8 cellular contexts compared by ENCODE assay signal in genomic region chr17:39027037-39027436, GRCh38. TPM values are rescaled to one million over a fixed set of nuclear protein-coding genes. Genes with fewer than 3 reads are reported as not detected.
DNase-seq lines count a peak whose midpoint lies in the region; ATAC-seq, FAIRE-seq and TF ChIP-seq lines count a peak whose summit lies in the region.

No MANE protein-coding gene starts in this region.

- intact Hi-C loops in Right ventricle myocardium inferior (cut with DNase I): loop anchor here (1.0 kb wide), 1 partner anchor 44 kb away; no protein-coding TSS in a partner anchor

- no peaks in the 10 kb centered on the region for H3K36me3 ChIP-seq in parathyroid adenoma (ENCODE audit: control insufficient read depth, insufficient read depth, low read length)

- H3K79me2 ChIP-seq in parathyroid adenoma: no peaks in the 10 kb centered on the region

- peak; percentile 89 for ATAC-seq in Right ventricle myocardium inferior
- no peak for ATAC-seq in HG03108 (IDR thresholded peaks at IDR 0.05; ENCODE audit: unreplicated experiment)
- ATAC-seq in GM21526 (IDR thresholded peaks at IDR 0.05; ENCODE audit: low FRiP score, unreplicated experiment): no peak

- no peak overlapping the region for H3K9ac ChIP-seq in parathyroid adenoma

- FAIRE-seq in HTR-8/SVneo (lab: Jason Lieb, UNC): no peak

- TF ChIP-seq CTCF in AG09309 (IDR thresholded peaks at IDR 0.05; ENCODE audit: control insufficient read depth, insufficient read depth, low read depth, low read length, missing control alignments): no peak
- TF ChIP-seq CTCF in parathyroid adenoma (IDR thresholded peaks at IDR 0.05): no peak

- peak overlapping the region; percentile 91 for H2AFZ ChIP-seq in parathyroid adenoma

- H3K4me3 ChIP-seq in AG09309 (ENCODE audit: control insufficient read depth, low read depth, low read length) (peak overlapping the region; percentile 13), parathyroid adenoma (ENCODE audit: low read depth, low read length) (peak overlapping the region; percentile 74)

- no peak for DNase-seq in AG09309 (ENCODE audit: low read depth)
- DNase-seq in HTR-8/SVneo (ENCODE audit: insufficient read length, low spot score): peak; percentile 69
- peak; percentile 11 to 15 for DNase-seq in activated CD4-positive, alpha-beta T cell treated with anti-CD3 and anti-CD28 coated beads, Interleukin-2, amount 50 U/mL, for 48 hours
- DNase-seq in Right ventricle myocardium inferior (ENCODE audit: missing footprints): peak; percentile 90
- DNase-seq in CD1c-positive myeloid dendritic cell (ENCODE audit: extremely low spot score): no peak

- peak overlapping the region; percentile 83 for H3K4me2 ChIP-seq in parathyroid adenoma (ENCODE audit: low read length)

- H3K27ac ChIP-seq in parathyroid adenoma: no peak overlapping the region

- H3K4me1 ChIP-seq in parathyroid adenoma: peaks cover 4% of the 10 kb centered on the region

- no peaks in the 10 kb centered on the region for H3K9me3 ChIP-seq in parathyroid adenoma (ENCODE audit: control insufficient read depth, low read length)

- no peaks in the 10 kb centered on the region for H3K27me3 ChIP-seq in parathyroid adenoma (ENCODE audit: control insufficient read depth, insufficient read depth, low read length)

RNA-seq across cellular contexts. Expression of gene FBXO47, which starts 59.8 kb away (rescaled TPM):
- total RNA-seq in Right ventricle myocardium inferior: not detected

Comparison
In these comparisons a context has a peak if more than half of its experiments do, and no peak if none do; other contexts are left out.
1. DNase-seq: peak in HTR-8/SVneo (single experiment), activated CD4-positive, alpha-beta T cell treated with anti-CD3 and anti-CD28 coated beads, Interleukin-2, amount 50 U/mL, for 48 hours (2 of 2) and Right ventricle myocardium inferior (single experiment); none in AG09309 (single experiment) and CD1c-positive myeloid dendritic cell (single experiment).